19 cellular contexts compared by ENCODE assay signal in the genomic region with DNA sequence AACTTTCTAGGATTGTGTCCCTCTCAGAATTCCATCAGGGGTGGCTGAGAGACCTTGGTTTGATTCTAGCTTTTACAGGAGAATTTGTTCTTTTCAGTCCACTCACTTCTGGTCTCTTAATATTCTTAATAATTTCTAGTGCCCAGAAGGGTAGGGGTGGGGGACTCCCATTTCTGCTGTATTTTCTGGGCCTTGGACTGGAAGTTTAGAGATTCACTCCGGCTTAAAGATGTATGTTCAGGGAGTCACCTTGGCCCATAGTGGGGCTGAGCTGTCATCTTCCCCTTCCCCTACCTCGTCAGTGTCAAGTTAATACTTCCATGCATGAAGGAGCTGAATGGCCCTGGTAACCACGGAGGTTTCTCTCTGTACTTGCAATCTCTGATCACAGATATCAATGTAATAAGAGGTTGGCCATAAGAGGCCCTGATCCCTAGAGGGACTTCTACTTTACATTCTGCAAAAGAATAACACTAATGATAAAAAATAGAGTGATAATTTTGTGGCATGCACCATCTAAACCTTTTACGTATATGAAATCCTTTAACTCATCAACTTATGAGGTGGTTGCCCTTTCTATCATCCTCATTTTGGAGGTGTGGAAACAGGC. TPM values are rescaled to one million over a fixed set of nuclear protein-coding genes. Genes with fewer than 3 reads are reported as not detected.
DNase-seq lines count a peak whose midpoint lies in the region; ATAC-seq and TF ChIP-seq lines count a peak whose summit lies in the region.
"Had no signal": no experiment of that assay in that cellular context is flagged by ENCODE, and none has a peak within 500 bp of the region (broad histone marks: within the 10 kb centered on the region; RNA-seq: fewer than 3 reads in every experiment).

No MANE protein-coding gene starts in this region.

- no peaks in the 10 kb centered on the region for H3K4me1 Mint-ChIP-seq in endodermal cell

- H3K9me3 ChIP-seq in GM23248 (ENCODE audit: low read depth) (no peaks in the 10 kb centered on the region), IMR-90 (ENCODE audit: control insufficient read depth, insufficient read depth, low read length) (no peaks in the 10 kb centered on the region), endodermal cell (ENCODE audit: control insufficient read depth, low read length) (no peaks in the 10 kb centered on the region), osteoblast (ENCODE audit: low read depth, low read length) (no peaks in the 10 kb centered on the region), smooth muscle cell (replicated peaks; ENCODE audit: low read depth) (no peaks in the 10 kb centered on the region)
- H3K9me3 ChIP-seq: BE2C had no signal

- H3K56ac ChIP-seq in IMR-90 (ENCODE audit: extremely low read depth, insufficient read depth, low read length) = no peak overlapping the region

- no peak for TF ChIP-seq POLR2A in IMR-90 (IDR thresholded peaks at IDR 0.05; ENCODE audit: low read depth, low read length)

- peaks cover 32% of the 10 kb centered on the region for H3K9me1 ChIP-seq in IMR-90 (ENCODE audit: insufficient read depth, low read length)

- H3K36me3 ChIP-seq in GM23248 (ENCODE audit: low read depth) (no peaks in the 10 kb centered on the region), IMR-90 (ENCODE audit: control insufficient read depth, insufficient read depth, low read length) (no peaks in the 10 kb centered on the region), endodermal cell (ENCODE audit: control insufficient read depth, insufficient read depth, low read length) (no peaks in the 10 kb centered on the region), osteoblast (ENCODE audit: insufficient read depth, low read length) (no peaks in the 10 kb centered on the region), smooth muscle cell (ENCODE audit: low read depth) (no peaks in the 10 kb centered on the region)
- H3K36me3 ChIP-seq: BE2C had no signal

- no peaks in the 10 kb centered on the region for H4K20me1 ChIP-seq in GM23248 (ENCODE audit: insufficient read depth)
- peaks cover 5% of the 10 kb centered on the region; the same call in 1 of the 2 replicates for H4K20me1 ChIP-seq in IMR-90 (ENCODE audit: insufficient read depth, low read length)
- no peaks in the 10 kb centered on the region for H4K20me1 ChIP-seq in osteoblast (ENCODE audit: insufficient read depth, low read length)
- no peaks in the 10 kb centered on the region for H4K20me1 ChIP-seq in smooth muscle cell (ENCODE audit: low read depth)

- H4K8ac ChIP-seq in IMR-90 (ENCODE audit: low read depth in 2 of 2, low read length in 2 of 2) = peak overlapping the region in 1 of 2 experiments; percentile 9; a peak in 1 of 4 replicates

- H3K14ac ChIP-seq in IMR-90 (replicated peaks; ENCODE audit: low read depth, low read length) = 0 out of 2 replicates have a peak overlapping the region, but pooled peaks have one; percentile 3

- H3K9ac ChIP-seq in GM23248 = no peak overlapping the region
- H3K9ac ChIP-seq in IMR-90 (ENCODE audit: low read depth, low read length) = no peak overlapping the region
- no peak overlapping the region for H3K9ac ChIP-seq in endodermal cell (ENCODE audit: extremely low read depth, low read length, poor library complexity, severe bottlenecking)
- H3K9ac ChIP-seq in smooth muscle cell (ENCODE audit: low read depth) = no peak overlapping the region

- H2AK5ac ChIP-seq in IMR-90 (ENCODE audit: low read depth, low read length) = peak overlapping the region; percentile 82; the same call in 1 of the 2 replicates

- H3K9me3 Mint-ChIP-seq in endodermal cell = no peaks in the 10 kb centered on the region
- H3K9me3 Mint-ChIP-seq: CD8-positive, alpha-beta T cell had no signal

- no peak overlapping the region for H2BK5ac ChIP-seq in IMR-90 (ENCODE audit: low read depth, low read length, poor library complexity, severe bottlenecking)

- H3K4me3 ChIP-seq in GM23248 (no peak overlapping the region), IMR-90 (ENCODE audit: insufficient read depth, low read depth, low read length) (no peak overlapping the region), endodermal cell (ENCODE audit: low read length) (no peak overlapping the region), osteoblast (ENCODE audit: insufficient read depth, low read length) (no peak overlapping the region), smooth muscle cell (no peak overlapping the region)
- H3K4me3 ChIP-seq: SK-N-MC had no signal

- H2BK15ac ChIP-seq in IMR-90 (ENCODE audit: low read depth, low read length) = no peak overlapping the region; the same call in 2 of the 3 replicates

- H2AFZ ChIP-seq in GM23248 (no peak overlapping the region), IMR-90 (replicated peaks; ENCODE audit: low read length, poor library complexity) (peak overlapping the region; percentile 14), osteoblast (ENCODE audit: low read length) (no peak overlapping the region), smooth muscle cell (ENCODE audit: low read depth) (no peak overlapping the region)

- CTCF ChIA-PET in IMR-90 (lab: Yijun Ruan, JAX) = interaction anchor here (1.1 kb wide), 1 partner anchor 128 kb away, joined by 3 read pairs; no protein-coding TSS in a partner anchor

- no peaks in the 10 kb centered on the region for H3K36me3 Mint-ChIP-seq in endodermal cell (ENCODE audit: low read depth)
- H3K36me3 Mint-ChIP-seq: CD8-positive, alpha-beta T cell had no signal

- TF ChIP-seq CTCF in IMR-90 (conservative IDR thresholded peaks at IDR 0.05; ENCODE audit: low read depth, low read length) (no peak), endodermal cell (conservative IDR thresholded peaks at IDR 0.05) (no peak), osteoblast (IDR thresholded peaks at IDR 0.05; ENCODE audit: extremely low read depth, low read depth, low read length) (no peak), smooth muscle cell (IDR thresholded peaks at IDR 0.05; ENCODE audit: borderline replicate concordance, insufficient read depth, poor library complexity, severe bottlenecking) (no peak)

- H2AK9ac ChIP-seq in IMR-90 (replicated peaks; ENCODE audit: low read depth, low read length, poor library complexity) = no peak overlapping the region

- H4K91ac ChIP-seq in IMR-90 (ENCODE audit: insufficient read depth, low read depth, low read length) = no peak overlapping the region

- BruUV-seq in IMR-90 (replicated peaks; lab: Mats Ljungman, UMichigan) = no TSS peak

- peaks cover 31% of the 10 kb centered on the region for H3F3A ChIP-seq in GM23248 (ENCODE audit: insufficient read depth)
- H3F3A ChIP-seq in smooth muscle cell (ENCODE audit: low read depth) = peaks cover 10% of the 10 kb centered on the region

- POLR2A ChIA-PET in IMR-90 (lab: Charles Lee; ENCODE audit: unreplicated experiment) = no interaction called here

- no peak overlapping the region for H3K23ac ChIP-seq in IMR-90 (ENCODE audit: low read depth, low read length)

- ATAC-seq in IMR-90 (ENCODE audit: low read depth) (no peak), HG02938 (IDR thresholded peaks at IDR 0.05; ENCODE audit: unreplicated experiment) (no peak)
- ATAC-seq: CD8-positive, alpha-beta T cell had no signal

- H2BK120ac ChIP-seq in IMR-90 (ENCODE audit: low read depth, low read length) = peak overlapping the region; percentile 39

- 65 to 66% methylated on average over 4 of the region's 4 CpGs for WGBS in GM23248 (ENCODE audit: low coverage in 1 of 2, low lambda C conversion rate in 2 of 2, missing lambda C conversion rate in 2 of 2), 2 experiments
- WGBS in IMR-90 (ENCODE audit: extremely low coverage in 2 of 2, insufficient read length in 1 of 2), 2 experiments = no CpG with 5 or more reads among the region's 4 CpGs
- WGBS in endodermal cell (ENCODE audit: insufficient coverage in 1 of 2, insufficient read length in 1 of 2), 2 experiments = 90 to 100% methylated on average over 2 to 4 of the region's 4 CpGs
- WGBS in smooth muscle cell (ENCODE audit: low lambda C conversion rate) = 83% methylated on average over 4 of the region's 4 CpGs

- H3K27ac Mint-ChIP-seq in endodermal cell = no peak overlapping the region
- H3K27ac Mint-ChIP-seq: CD8-positive, alpha-beta T cell had no signal

- H3K79me2 ChIP-seq in GM23248 (ENCODE audit: insufficient read depth) (no peaks in the 10 kb centered on the region), osteoblast (ENCODE audit: insufficient read depth, low read length) (no peaks in the 10 kb centered on the region), smooth muscle cell (ENCODE audit: low read depth) (no peaks in the 10 kb centered on the region)

- H2BK20ac ChIP-seq in IMR-90 (ENCODE audit: low read depth, low read length) = 0 out of 2 replicates have a peak overlapping the region, but pooled peaks have one; percentile 3

- H4K5ac ChIP-seq in IMR-90 (ENCODE audit: low read depth, low read length) = no peak overlapping the region

- H3K4me1 ChIP-seq in GM23248 (ENCODE audit: insufficient read depth) (peaks cover 35% of the 10 kb centered on the region), IMR-90 (ENCODE audit: control insufficient read depth, insufficient read depth, low read length) (peaks cover 14% of the 10 kb centered on the region), endodermal cell (ENCODE audit: control insufficient read depth, insufficient read depth, low read length) (no peaks in the 10 kb centered on the region), osteoblast (ENCODE audit: insufficient read depth, low read length) (peaks cover 41% of the 10 kb centered on the region), smooth muscle cell (ENCODE audit: low read depth) (peaks cover 17% of the 10 kb centered on the region)
- H3K4me1 ChIP-seq: BE2C had no signal

- peak overlapping the region; percentile 65; the same call in 1 of the 2 replicates for H3K4ac ChIP-seq in IMR-90 (ENCODE audit: low read depth, low read length)

- in situ Hi-C loops in GM23248 (cut with MboI) = no loop called here
- in situ Hi-C loops in IMR-90 (cut with MboI; ENCODE audit: low sequenced_read_pairs) = no loop called here

- DNase-seq in GM23248 = no peak
- no peak for DNase-seq in IMR-90
- peak; percentile 14 for DNase-seq in endodermal cell
- DNase-seq in osteoblast (ENCODE audit: insufficient read length, low spot score, missing footprints) = no peak
- DNase-seq in smooth muscle cell (lab: John Stamatoyannopoulos, UW; ENCODE audit: unreplicated experiment) = no peak
- no peak for DNase-seq in NCI-H774 (lab: John Stamatoyannopoulos, UW)
- DNase-seq in CD1c-positive myeloid dendritic cell (ENCODE audit: extremely low spot score) = no peak
- DNase-seq: BE2C; CD8-positive, alpha-beta T cell; DND-41; H7; NCI-H187 treated with DMSO at 0.1 percent for 48 hours; NCI-H446 treated with DMSO at 0.1 percent for 48 hours; NCI-H748 treated with DMSO at 0.1 percent for 48 hours; Right ventricle myocardium superior had no signal

- H3K9me2 ChIP-seq in GM23248 (ENCODE audit: insufficient read depth) = no peaks in the 10 kb centered on the region

- H3K27ac ChIP-seq in GM23248 (peak overlapping the region; percentile 53), IMR-90 (ENCODE audit: insufficient read depth, low read length) (no peak overlapping the region), endodermal cell (ENCODE audit: low read depth, low read length) (no peak overlapping the region), osteoblast (ENCODE audit: low read depth, low read length) (peak overlapping the region; percentile 78), smooth muscle cell (ENCODE audit: low read depth) (no peak overlapping the region)
- H3K27ac ChIP-seq: HL-60, SK-N-MC had no signal

- no peak overlapping the region for H3K18ac ChIP-seq in IMR-90 (ENCODE audit: low read depth, low read length)

- intact Hi-C loops in IMR-90 (cut with micrococcal nuclease) = loop anchor here (10.0 kb wide), 1 partner anchor 590 kb away; no protein-coding TSS in a partner anchor

- peaks cover 11% of the 10 kb centered on the region for H3K27me3 Mint-ChIP-seq in endodermal cell (ENCODE audit: insufficient read depth)

- no peaks in the 10 kb centered on the region for H3K27me3 ChIP-seq in GM23248 (replicated peaks; ENCODE audit: insufficient read depth)
- H3K27me3 ChIP-seq in IMR-90 (ENCODE audit: control insufficient read depth, insufficient read depth, low read length) = no peaks in the 10 kb centered on the region
- H3K27me3 ChIP-seq in endodermal cell (ENCODE audit: control insufficient read depth, insufficient read depth, low read length, poor library complexity, severe bottlenecking) = no peaks in the 10 kb centered on the region
- H3K27me3 ChIP-seq in osteoblast (ENCODE audit: insufficient read depth, low read length) = no peaks in the 10 kb centered on the region
- H3K27me3 ChIP-seq in smooth muscle cell (ENCODE audit: low read depth) = no peaks in the 10 kb centered on the region
- H3K27me3 ChIP-seq: BE2C had no signal

- no peak overlapping the region for H3K4me3 Mint-ChIP-seq in endodermal cell
- H3K4me3 Mint-ChIP-seq: CD8-positive, alpha-beta T cell had no signal

- H3K4me2 ChIP-seq in GM23248 (ENCODE audit: unreplicated experiment) (no peak overlapping the region), IMR-90 (ENCODE audit: low read depth, low read length) (no peak overlapping the region), osteoblast (ENCODE audit: insufficient read depth, low read length) (no peak overlapping the region), smooth muscle cell (no peak overlapping the region)

- dilution Hi-C loops in IMR-90 (cut with HindIII; ENCODE audit: low sequenced_read_pairs, unreplicated experiment) = no loop called here

- H3K79me1 ChIP-seq in IMR-90 (ENCODE audit: low read depth in 1 of 2, low read length in 2 of 2) = no peaks in the 10 kb centered on the region

- no peak for TF ChIP-seq RAD21 in IMR-90 (IDR thresholded peaks at IDR 0.05; ENCODE audit: low read length)

RNA-seq across cellular contexts. Expression of a gene that starts 6.7 kb away (rescaled TPM):
- total RNA-seq in GM23248 (2014; rRNA removed; shearing (Covaris generic)) = 0.11 TPM in 1 of 2 replicates, not detected in the other
- 0.34 and 0.95 TPM in 2 replicates for polyA plus RNA-seq in GM23248 (2016; fragmentation: Nextera tagmentation; extraction: Ambion mirVana)
- under 0.01 TPM in 2 replicates for total RNA-seq in IMR-90 (2012; rRNA removed)
- 0.05 and 0.29 TPM in 2 replicates for polyA plus RNA-seq in IMR-90 (2012; rRNA removed)
- 0.17 and 0.21 TPM in 2 replicates for polyA plus RNA-seq in IMR-90 (2012; cell fraction: cytosol; rRNA removed)
- 0.09 and 0.13 TPM in 2 replicates for polyA plus RNA-seq in IMR-90 (2012; cell fraction: nucleus; rRNA removed; ENCODE audit: low replicate concordance)
- not detected for total RNA-seq in endodermal cell
- not detected for polyA plus RNA-seq in endodermal cell (2013, experiment 1 of 2)
- polyA plus RNA-seq in endodermal cell (2013, experiment 2 of 2) = not detected
- total RNA-seq in osteoblast = 0.29 TPM in 1 of 2 replicates, not detected in the other
- 0.18 and 1.4 TPM in 2 replicates for total RNA-seq in smooth muscle cell
- 0.49 and 1.7 TPM in 2 replicates for polyA plus RNA-seq in smooth muscle cell
- total RNA-seq: CD8-positive, alpha-beta T cell; H7; Right ventricle myocardium superior had no signal

RNA-seq across cellular contexts. Expression of a gene that starts 10.2 kb away (rescaled TPM):
- total RNA-seq in GM23248 (2014; rRNA removed; shearing (Covaris generic)) = 0.11 TPM in 1 of 2 replicates, not detected in the other
- 0.16 and 0.27 TPM in 2 replicates for polyA plus RNA-seq in GM23248 (2016; fragmentation: Nextera tagmentation; extraction: Ambion mirVana)
- total RNA-seq in IMR-90 (2012; rRNA removed) = not detected in 2 replicates
- polyA plus RNA-seq in IMR-90 (2012; rRNA removed) = 0.06 TPM in 1 of 2 replicates, not detected in the other
- 0.01 TPM in 1 of 2 replicates, not detected in the other for polyA plus RNA-seq in IMR-90 (2012; cell fraction: cytosol; rRNA removed)
- polyA plus RNA-seq in IMR-90 (2012; cell fraction: nucleus; rRNA removed; ENCODE audit: low replicate concordance) = 0.03 TPM in 1 of 2 replicates, not detected in the other
- total RNA-seq in endodermal cell = not detected
- polyA plus RNA-seq in endodermal cell (2013, experiment 1 of 2) = not detected
- polyA plus RNA-seq in endodermal cell (2013, experiment 2 of 2) = not detected
- under 0.01 and 0.36 TPM in 2 replicates for total RNA-seq in osteoblast
- total RNA-seq in smooth muscle cell = not detected in 2 replicates
- polyA plus RNA-seq in smooth muscle cell = not detected in 2 replicates
- total RNA-seq: H7, Right ventricle myocardium superior had no signal

RNA-seq across cellular contexts. Expression of a gene that starts 36.5 kb away (rescaled TPM):
- total RNA-seq in GM23248 (2014; rRNA removed; shearing (Covaris generic)) = not detected in 2 replicates
- polyA plus RNA-seq in GM23248 (2016; fragmentation: Nextera tagmentation; extraction: Ambion mirVana) = not detected in 2 replicates
- not detected in 2 replicates for total RNA-seq in IMR-90 (2012; rRNA removed)
- not detected in 2 replicates for polyA plus RNA-seq in IMR-90 (2012; rRNA removed)
- not detected in 2 replicates for polyA plus RNA-seq in IMR-90 (2012; cell fraction: cytosol; rRNA removed)
- not detected in 2 replicates for polyA plus RNA-seq in IMR-90 (2012; cell fraction: nucleus; rRNA removed; ENCODE audit: low replicate concordance)
- not detected for total RNA-seq in endodermal cell
- polyA plus RNA-seq in endodermal cell (2013, experiment 1 of 2) = not detected
- not detected for polyA plus RNA-seq in endodermal cell (2013, experiment 2 of 2)
- not detected in 2 replicates for total RNA-seq in osteoblast
- total RNA-seq in smooth muscle cell = not detected in 2 replicates
- not detected in 2 replicates for polyA plus RNA-seq in smooth muscle cell
- total RNA-seq: CD8-positive, alpha-beta T cell; LHCN-M2; Right ventricle myocardium superior had no signal

RNA-seq across cellular contexts. Expression of a gene that starts 51.6 kb away (rescaled TPM):
- total RNA-seq in GM23248 (2014; rRNA removed; shearing (Covaris generic)) = 5.7 and 11.0 TPM in 2 replicates
- polyA plus RNA-seq in GM23248 (2016; fragmentation: Nextera tagmentation; extraction: Ambion mirVana) = 14.4 and 17.4 TPM in 2 replicates
- total RNA-seq in IMR-90 (2012; rRNA removed) = 0.54 and 1.4 TPM in 2 replicates
- polyA plus RNA-seq in IMR-90 (2012; rRNA removed) = 1.4 and 1.7 TPM in 2 replicates
- polyA plus RNA-seq in IMR-90 (2012; cell fraction: cytosol; rRNA removed) = 2.5 and 3.4 TPM in 2 replicates
- 0.60 and 1.7 TPM in 2 replicates for polyA plus RNA-seq in IMR-90 (2012; cell fraction: nucleus; rRNA removed; ENCODE audit: low replicate concordance)
- 1 to 10 TPM in 1 of 2 donors, not detected in 1; 1.5 TPM for total RNA-seq in endodermal cell
- 1.6 TPM for polyA plus RNA-seq in endodermal cell (2013, experiment 1 of 2)
- 0.37 TPM for polyA plus RNA-seq in endodermal cell (2013, experiment 2 of 2)
- total RNA-seq in osteoblast = 20.9 and 27.9 TPM in 2 replicates
- total RNA-seq in smooth muscle cell = 168 and 214 TPM in 2 replicates
- polyA plus RNA-seq in smooth muscle cell = 190 and 744 TPM in 2 replicates
- total RNA-seq: CD8-positive, alpha-beta T cell had no signal

Comparison
In these comparisons a context has a peak if more than half of its experiments do, and no peak if none do; other contexts are left out.
1. H3K27ac ChIP-seq: peak in GM23248 (single experiment) and osteoblast (single experiment); none in IMR-90 (single experiment), endodermal cell (single experiment) and smooth muscle cell (single experiment).